Comparison of ENCODE assay signal across 1 cellular context in genomic region chr6:83193747-83194582, GRCh38.
TF ChIP-seq lines count a peak whose summit lies in the region.

No MANE protein-coding gene starts in this region.

TF ChIP-seq in HEK293, 187 proteins besides CTCF, POLR2A, EP300 and RAD21 (continued from another document and continues in another):
- TF ChIP-seq ZNF704 (tag by site-specific recombination; IDR thresholded peaks at IDR 0.05) (no peak), MZF1 (tag by site-specific recombination; IDR thresholded peaks at IDR 0.05; ENCODE audit: borderline replicate concordance) (no peak), ZNF747 (tag by site-specific recombination; IDR thresholded peaks at IDR 0.05) (no peak), ZNF571 (tag by site-specific recombination; IDR thresholded peaks at IDR 0.05) (no peak), ZNF660 (tag by site-specific recombination; IDR thresholded peaks at IDR 0.05) (no peak), ZIC2 (tag by site-specific recombination; IDR thresholded peaks at IDR 0.05) (no peak), HIC1 (tag by site-specific recombination; IDR thresholded peaks at IDR 0.05) (no peak; the same call in 1 of the 2 replicates), ZBTB26 (tag by site-specific recombination; optimal IDR thresholded peaks at IDR 0.05) (no peak), HOXC10 (CRISPR knock-in tag; IDR thresholded peaks at IDR 0.05) (no peak), ZNF529 (tag by site-specific recombination; IDR thresholded peaks at IDR 0.05; ENCODE audit: insufficient replicate concordance) (no peak), ZNF175 (tag by site-specific recombination; IDR thresholded peaks at IDR 0.05) (no peak), ZNF561 (tag by site-specific recombination; IDR thresholded peaks at IDR 0.05; ENCODE audit: borderline replicate concordance) (no peak), ZNF514 (tag by site-specific recombination; IDR thresholded peaks at IDR 0.05) (no peak), ZXDB (tag by site-specific recombination; IDR thresholded peaks at IDR 0.05) (no peak), ZNF624 (tag by site-specific recombination; IDR thresholded peaks at IDR 0.05) (no peak), KLF1 (tag by site-specific recombination; IDR thresholded peaks at IDR 0.05) (0 out of 2 replicates have a peak, but pooled peaks have one; percentile 10), ZNF114 (tag by site-specific recombination; IDR thresholded peaks at IDR 0.05) (no peak), ZNF292 (tag by site-specific recombination; IDR thresholded peaks at IDR 0.05; ENCODE audit: borderline replicate concordance, low read depth) (no peak), ZNF37A (tag by site-specific recombination; IDR thresholded peaks at IDR 0.05) (no peak), ZSCAN30 (tag by site-specific recombination; IDR thresholded peaks at IDR 0.05) (no peak), ZNF239 (tag by site-specific recombination; IDR thresholded peaks at IDR 0.05) (no peak), ZNF580 (tag by site-specific recombination; IDR thresholded peaks at IDR 0.05) (no peak), WT1 (tag by site-specific recombination; IDR thresholded peaks at IDR 0.05) (no peak), ZNF184 (tag by site-specific recombination; IDR thresholded peaks at IDR 0.05) (no peak), ZNF510 (tag by site-specific recombination; IDR thresholded peaks at IDR 0.05; ENCODE audit: insufficient replicate concordance) (no peak), ZNF518A (tag by site-specific recombination; conservative IDR thresholded peaks at IDR 0.05; ENCODE audit: low read depth) (no peak), ZBTB8A (tag by site-specific recombination; IDR thresholded peaks at IDR 0.05) (0 out of 2 replicates have a peak, but pooled peaks have one; percentile 9), ZBTB44 (tag by site-specific recombination; IDR thresholded peaks at IDR 0.05) (no peak), ZNF423 (tag by site-specific recombination; IDR thresholded peaks at IDR 0.05) (no peak), ZNF558 (tag by site-specific recombination; IDR thresholded peaks at IDR 0.05) (no peak), ZNF112 (tag by site-specific recombination; IDR thresholded peaks at IDR 0.05) (no peak), HOXA7 (CRISPR knock-in tag; IDR thresholded peaks at IDR 0.05; ENCODE audit: borderline replicate concordance) (no peak), ZNF654 (tag by site-specific recombination; IDR thresholded peaks at IDR 0.05; ENCODE audit: low read depth) (no peak), KLF9 (tag by site-specific recombination; IDR thresholded peaks at IDR 0.05; ENCODE audit: low read depth) (no peak), ZNF16 (tag by site-specific recombination; IDR thresholded peaks at IDR 0.05; ENCODE audit: low read depth) (no peak), GLIS1 (tag by site-specific recombination; IDR thresholded peaks at IDR 0.05) (peak; percentile 86), SP2 (tag by site-specific recombination; IDR thresholded peaks at IDR 0.05) (no peak), ZNF174 (tag by site-specific recombination; IDR thresholded peaks at IDR 0.05) (no peak), ZBTB21 (tag by site-specific recombination; IDR thresholded peaks at IDR 0.05) (no peak), SETDB1 (IDR thresholded peaks at IDR 0.05; ENCODE audit: insufficient read length, low read length) (no peak), ZNF623 (tag by site-specific recombination; IDR thresholded peaks at IDR 0.05) (no peak), SP3 (tag by site-specific recombination; IDR thresholded peaks at IDR 0.05) (peak; percentile 10; the same call in 1 of the 2 replicates), ZNF639 (tag by site-specific recombination; IDR thresholded peaks at IDR 0.05) (no peak), PATZ1 (tag by site-specific recombination; IDR thresholded peaks at IDR 0.05) (peak; percentile 54; the same call in 1 of the 2 replicates), ZNF843 (tag by site-specific recombination; IDR thresholded peaks at IDR 0.05) (no peak), RBAK (tag by site-specific recombination; IDR thresholded peaks at IDR 0.05) (no peak), ZNF350 (tag by site-specific recombination; IDR thresholded peaks at IDR 0.05) (no peak), MEIS1 (CRISPR knock-in tag; IDR thresholded peaks at IDR 0.05; ENCODE audit: borderline replicate concordance) (no peak), ZNF391 (tag by site-specific recombination; IDR thresholded peaks at IDR 0.05; ENCODE audit: borderline replicate concordance, low read depth) (no peak), PRDM6 (tag by site-specific recombination; IDR thresholded peaks at IDR 0.05) (no peak), YY1 (tag by site-specific recombination; IDR thresholded peaks at IDR 0.05) (no peak)
